In the genomic region with DNA sequence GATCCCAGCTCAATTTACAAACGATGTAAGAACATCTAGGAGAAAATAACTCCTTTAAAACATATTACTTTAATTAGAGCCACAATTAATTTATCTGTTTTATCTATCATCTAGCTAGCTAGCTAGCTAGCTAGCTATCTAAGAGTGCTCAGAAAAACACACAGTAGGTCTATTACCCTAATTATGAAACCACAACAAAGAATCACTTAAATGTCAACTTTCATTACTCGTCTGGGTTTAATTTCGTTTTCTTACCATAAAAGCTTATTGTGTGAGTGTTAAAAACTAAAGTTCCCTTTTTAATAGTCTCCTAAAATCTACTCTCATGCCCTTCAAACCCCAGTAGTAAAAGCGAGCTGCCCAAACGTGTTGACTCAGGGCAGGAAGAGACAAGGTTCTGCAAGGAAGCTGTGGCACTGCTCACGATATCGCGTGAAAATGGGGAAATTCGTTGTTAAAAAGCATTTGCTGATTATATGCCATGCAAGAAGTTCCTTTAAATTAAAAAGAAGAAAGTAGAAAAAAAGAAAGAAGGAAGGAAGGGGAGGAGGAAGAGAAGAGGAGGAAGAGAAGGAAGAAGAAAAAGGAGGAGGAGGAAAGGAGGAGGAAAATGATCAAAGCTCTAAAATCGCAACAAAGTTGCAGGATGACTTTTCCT, we compare ENCODE assay signal across 8 cellular contexts. TPM values are rescaled to one million over a fixed set of nuclear protein-coding genes. Genes with fewer than 3 reads are reported as not detected.
DNase-seq lines count a peak whose midpoint lies in the region; ATAC-seq and TF ChIP-seq lines count a peak whose summit lies in the region.

No MANE protein-coding gene starts in this region.

- peak overlapping the region; percentile 63 to 82 (median 76) for H3K27ac ChIP-seq in thyroid gland

- peaks cover 0 to 13% (median 7%) of the 10 kb centered on the region in 7 donors for H3K9me3 Mint-ChIP-seq in CD14-positive monocyte
- no peaks in the 10 kb centered on the region for H3K9me3 Mint-ChIP-seq in HFFc6

- H3K36me3 Mint-ChIP-seq in CD14-positive monocyte = no peaks in the 10 kb centered on the region
- no peaks in the 10 kb centered on the region for H3K36me3 Mint-ChIP-seq in HFFc6 (ENCODE audit: low read depth)

- ATAC-seq in HG02840 (IDR thresholded peaks at IDR 0.05; ENCODE audit: low FRiP score, unreplicated experiment) = no peak

- H3K4me1 Mint-ChIP-seq in CD14-positive monocyte = peaks cover 52% of the 10 kb centered on the region
- H3K4me1 Mint-ChIP-seq in HFFc6 (ENCODE audit: low read depth) = peaks cover 5% of the 10 kb centered on the region; the same call in 1 of the 2 replicates

- TF ChIP-seq CTCF in CD14-positive monocyte (IDR thresholded peaks at IDR 0.05) = no peak
- TF ChIP-seq CTCF in HFFc6 (IDR thresholded peaks at IDR 0.05) = no peak
- TF ChIP-seq CTCF in choroid plexus epithelial cell (conservative IDR thresholded peaks at IDR 0.05; ENCODE audit: low read depth, low read length) = no peak
- TF ChIP-seq CTCF in thyroid gland (IDR thresholded peaks at IDR 0.05) = no peak

- intact Hi-C loops in CD14-positive monocyte (cut with micrococcal nuclease) = loop anchor here (10.0 kb wide), 1 partner anchor 273 kb away; a partner anchor contains a TSS
- intact Hi-C loops in thyroid gland (cut with DNase I) = no loop called here

- peak overlapping the region; percentile 65 for H3K4me3 ChIP-seq in choroid plexus epithelial cell (ENCODE audit: low read depth, low read length)
- H3K4me3 ChIP-seq in thyroid gland (replicated peaks in 1 of 3) = peak overlapping the region in 2 of 3 donors; percentile 44 to 51

- no peaks in the 10 kb centered on the region for H3K9me3 ChIP-seq in thyroid gland

- peak; percentile 52 for DNase-seq in CD14-positive monocyte (ENCODE audit: low spot score)
- DNase-seq in HFFc6 = peak; percentile 20
- DNase-seq in SKM-1 (lab: John Stamatoyannopoulos, UW; ENCODE audit: unreplicated experiment) = peak; percentile 17
- DNase-seq in choroid plexus epithelial cell (ENCODE audit: low read depth) = peak; percentile 37
- peak; percentile 39 for DNase-seq in medulla oblongata (ENCODE audit: extremely low spot score)
- DNase-seq in thyroid gland = peak; percentile 17 to 30
- DNase-seq in HPDE6-E6E7 (ENCODE audit: extremely low spot score) = no peak

- 12 to 14% methylated on average over 10 of the region's 10 CpGs for WGBS in thyroid gland, 2 donors

- H3K36me3 ChIP-seq in thyroid gland = no peaks in the 10 kb centered on the region

- no peak for TF ChIP-seq POLR2A in thyroid gland (IDR thresholded peaks at IDR 0.05)

- H3K27ac Mint-ChIP-seq in CD14-positive monocyte = peak overlapping the region; percentile 89 to 95 (median 93)
- peak overlapping the region; percentile 53; the same call in 1 of the 2 replicates for H3K27ac Mint-ChIP-seq in HFFc6

- H3K4me3 Mint-ChIP-seq in CD14-positive monocyte (peak overlapping the region; percentile 88 to 90), HFFc6 (peak overlapping the region; percentile 88)

- no peaks in the 10 kb centered on the region for H3K27me3 ChIP-seq in thyroid gland

- peaks cover 0 to 7% (median 0%) of the 10 kb centered on the region in 3 donors for H3K27me3 Mint-ChIP-seq in CD14-positive monocyte (ENCODE audit: low read depth in 3 of 3)
- peaks cover 8% of the 10 kb centered on the region for H3K27me3 Mint-ChIP-seq in HFFc6 (ENCODE audit: insufficient read depth)

- no peaks in the 10 kb centered on the region for H3K4me1 ChIP-seq in thyroid gland

RNA-seq across cellular contexts. Expression of a gene that starts 0.6 kb away (rescaled TPM):
- 10 to 100 TPM; 22.4 to 32.8 TPM for polyA plus RNA-seq in CD14-positive monocyte
- under 1 TPM; 0.17 to 0.66 (median 0.38) TPM for total RNA-seq in HFFc6 (2021; fragmentation: NEBNext Ultra II Directional; extraction: Animal tissue kit (Norgen Biotek cat#: 25700))
- 10 to 100 TPM; 11.7 to 29.6 (median 19.5) TPM for total RNA-seq in thyroid gland

Comparison
In these comparisons a context has a peak if more than half of its experiments do, and no peak if none do; other contexts are left out.
1. RNA of a gene that starts 0.6 kb away (total RNA-seq): 11.7 to 29.6 TPM in thyroid gland; 0.17 to 0.66 TPM in HFFc6; every median in the first group is over 4 times any median in the second.